In genomic region chr19:46967578-46968018, GRCh38 we compare ENCODE assay signal across 10 cellular contexts. TPM values are rescaled to one million over a fixed set of nuclear protein-coding genes. Genes with fewer than 3 reads are reported as not detected.
DNase-seq lines count a peak whose midpoint lies in the region; ATAC-seq lines count a peak whose summit lies in the region.
"Had no signal": no experiment of that assay in that cellular context is flagged by ENCODE, and none has a peak within 500 bp of the region (broad histone marks: within the 10 kb centered on the region; RNA-seq: fewer than 3 reads in every experiment).

No MANE protein-coding gene starts in this region.

- peak; percentile 33 for DNase-seq in ACHN
- peak; percentile 35 for DNase-seq in LoVo (ENCODE audit: low spot score)
- DNase-seq in cerebellar cortex (ENCODE audit: low spot score) = peak; percentile 46
- DNase-seq in mucosa of gallbladder (ENCODE audit: low spot score) = peak; percentile 78
- no peak for DNase-seq in NCI-H510A treated with DMSO at 0.1 percent for 48 hours (lab: John Stamatoyannopoulos, UW)
- DNase-seq in DMS114 treated with DMSO at 0.1 percent for 48 hours (lab: John Stamatoyannopoulos, UW; ENCODE audit: unreplicated experiment) = no peak
- DNase-seq in NCI-H2227 treated with DMSO at 0.1 percent for 48 hours (lab: John Stamatoyannopoulos, UW) = no peak
- DNase-seq: Calu3, Karpas-422 had no signal

- in situ Hi-C loops in ACHN (cut with HindIII; ENCODE audit: low pct_ligation_motif_present, low pct_unique_long_range_greater_than_20kb, low sequenced_read_pairs) = no loop called here

- ATAC-seq in HG03432 (IDR thresholded peaks at IDR 0.05; ENCODE audit: unreplicated experiment) = no peak

RNA-seq across cellular contexts. Expression of gene NPAS1, which starts 52.0 kb away (rescaled TPM):
- total RNA-seq in mucosa of gallbladder = 0.40 TPM

Comparison
In these comparisons a context has a peak if more than half of its experiments do, and no peak if none do; other contexts are left out.
1. DNase-seq: peak in ACHN (single experiment), LoVo (single experiment), cerebellar cortex (single experiment) and mucosa of gallbladder (single experiment); none in NCI-H510A treated with DMSO at 0.1 percent for 48 hours (single experiment), DMS114 treated with DMSO at 0.1 percent for 48 hours (single experiment) and NCI-H2227 treated with DMSO at 0.1 percent for 48 hours (single experiment).